ENCODE assay signal across 2 cellular contexts in the genomic region with DNA sequence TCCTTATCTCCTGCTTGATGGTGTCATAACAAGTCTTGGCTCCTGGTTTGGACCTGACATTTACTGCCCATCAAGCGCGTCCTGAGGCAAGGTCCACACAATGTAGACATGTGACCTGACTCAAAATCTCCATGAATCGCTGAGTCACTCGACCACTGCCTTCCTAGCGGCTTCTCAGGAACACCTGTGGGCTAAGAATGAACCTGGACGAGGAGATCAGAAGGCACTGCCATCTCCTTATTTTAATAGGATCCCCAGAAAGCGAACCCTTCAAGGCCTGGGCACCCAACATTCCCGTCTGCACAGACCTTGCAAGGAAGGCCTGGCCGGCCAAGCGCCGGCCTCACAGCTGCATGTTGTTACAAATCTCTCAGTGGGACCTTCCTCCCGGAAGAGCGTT.
TF ChIP-seq lines count a peak whose summit lies in the region.

No MANE protein-coding gene starts in this region.

TF ChIP-seq in GM23338, 12 proteins besides CTCF, POLR2A, EP300 and RAD21 (continued from another document):
- no peak for TF ChIP-seq NANOG (IDR thresholded peaks at IDR 0.05; ENCODE audit: borderline replicate concordance)
- no peak for TF ChIP-seq REST (IDR thresholded peaks at IDR 0.05; ENCODE audit: unreplicated experiment)
- no peak for TF ChIP-seq JUNB (IDR thresholded peaks at IDR 0.05; ENCODE audit: unreplicated experiment)
- no peak for TF ChIP-seq ZNF462 (CRISPR knock-in tag; IDR thresholded peaks at IDR 0.05)
- TF ChIP-seq EZH2 (IDR thresholded peaks at IDR 0.05; ENCODE audit: low read depth, unreplicated experiment) = no peak
- TF ChIP-seq POLR2AphosphoS5 (IDR thresholded peaks at IDR 0.05; ENCODE audit: low read depth) = no peak
- no peak for TF ChIP-seq ZNF114 (CRISPR knock-in tag; IDR thresholded peaks at IDR 0.05)
- TF ChIP-seq ETS1 (IDR thresholded peaks at IDR 0.05) = no peak
- no peak for TF ChIP-seq STAT1 (IDR thresholded peaks at IDR 0.05; ENCODE audit: unreplicated experiment)
- TF ChIP-seq CREB1 (CRISPR knock-in tag; IDR thresholded peaks at IDR 0.05; ENCODE audit: low read depth) = no peak

TF ChIP-seq in K562, 482 proteins besides CTCF, POLR2A, EP300 and RAD21 (continued from another document):
- TF ChIP-seq, protein P1, sequence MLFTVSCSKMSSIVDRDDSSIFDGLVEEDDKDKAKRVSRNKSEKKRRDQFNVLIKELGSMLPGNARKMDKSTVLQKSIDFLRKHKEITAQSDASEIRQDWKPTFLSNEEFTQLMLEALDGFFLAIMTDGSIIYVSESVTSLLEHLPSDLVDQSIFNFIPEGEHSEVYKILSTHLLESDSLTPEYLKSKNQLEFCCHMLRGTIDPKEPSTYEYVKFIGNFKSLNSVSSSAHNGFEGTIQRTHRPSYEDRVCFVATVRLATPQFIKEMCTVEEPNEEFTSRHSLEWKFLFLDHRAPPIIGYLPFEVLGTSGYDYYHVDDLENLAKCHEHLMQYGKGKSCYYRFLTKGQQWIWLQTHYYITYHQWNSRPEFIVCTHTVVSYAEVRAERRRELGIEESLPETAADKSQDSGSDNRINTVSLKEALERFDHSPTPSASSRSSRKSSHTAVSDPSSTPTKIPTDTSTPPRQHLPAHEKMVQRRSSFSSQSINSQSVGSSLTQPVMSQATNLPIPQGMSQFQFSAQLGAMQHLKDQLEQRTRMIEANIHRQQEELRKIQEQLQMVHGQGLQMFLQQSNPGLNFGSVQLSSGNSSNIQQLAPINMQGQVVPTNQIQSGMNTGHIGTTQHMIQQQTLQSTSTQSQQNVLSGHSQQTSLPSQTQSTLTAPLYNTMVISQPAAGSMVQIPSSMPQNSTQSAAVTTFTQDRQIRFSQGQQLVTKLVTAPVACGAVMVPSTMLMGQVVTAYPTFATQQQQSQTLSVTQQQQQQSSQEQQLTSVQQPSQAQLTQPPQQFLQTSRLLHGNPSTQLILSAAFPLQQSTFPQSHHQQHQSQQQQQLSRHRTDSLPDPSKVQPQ (CRISPR knock-in tag; IDR thresholded peaks at IDR 0.05; ENCODE audit: borderline replicate concordance) = no peak
- TF ChIP-seq KLF13 (tag; IDR thresholded peaks at IDR 0.05; ENCODE audit: borderline replicate concordance, low read depth) = no peak
- TF ChIP-seq NCOA1 (IDR thresholded peaks at IDR 0.05; ENCODE audit: low read depth) = no peak
- no peak for TF ChIP-seq KLF16 (IDR thresholded peaks at IDR 0.05)
- TF ChIP-seq GATAD2A (IDR thresholded peaks at IDR 0.05) = no peak
- no peak for TF ChIP-seq ZFX (CRISPR knock-in tag; IDR thresholded peaks at IDR 0.05)
- TF ChIP-seq NFE2 (IDR thresholded peaks at IDR 0.05; ENCODE audit: low read depth) = peak; percentile 28; the same call in 1 of the 2 replicates
TF ChIP-seq in K562: peak in this region for 3.
